20 cellular contexts compared by ENCODE assay signal in genomic region chr12:124442772-124443445, GRCh38.
DNase-seq lines count a peak whose midpoint lies in the region; FAIRE-seq and TF ChIP-seq lines count a peak whose summit lies in the region.
"Had no signal": no experiment of that assay in that cellular context is flagged by ENCODE, and none has a peak within 500 bp of the region (broad histone marks: within the 10 kb centered on the region; RNA-seq: fewer than 3 reads in every experiment).

No MANE protein-coding gene starts in this region.

- FAIRE-seq in kidney (lab: Jason Lieb, UNC), result no peak
- FAIRE-seq: TTC549 had no signal

- no peak overlapping the region for H3K9ac ChIP-seq in kidney (ENCODE audit: low read length in 2 of 2)
- H3K9ac ChIP-seq: KMS-11 had no signal

- H3K36me3 ChIP-seq in kidney (ENCODE audit: control insufficient read depth in 1 of 2, insufficient read depth in 2 of 2, low read length in 2 of 2) (peaks cover 6 to 9% of the 10 kb centered on the region in 2 donors), tibial artery (peaks cover 0 to 53% (median 38%) of the 10 kb centered on the region in 3 donors)

- H3K27me3 ChIP-seq in tibial artery, result no peaks in the 10 kb centered on the region
- H3K27me3 ChIP-seq: spleen, testis had no signal

- TF ChIP-seq CTCF in kidney (IDR thresholded peaks at IDR 0.05; ENCODE audit: borderline replicate concordance, extremely low read depth, insufficient read depth), result no peak
- TF ChIP-seq CTCF in tibial artery (IDR thresholded peaks at IDR 0.05), result no peak
- TF ChIP-seq CTCF in coronary artery (IDR thresholded peaks at IDR 0.05), result no peak

- intact Hi-C loops in kidney (cut with DNase I) (no loop called here), tibial artery (cut with DNase I; ENCODE audit: low total_unique reads) (no loop called here)

- H3K4me1 ChIP-seq in kidney (ENCODE audit: control insufficient read depth in 1 of 2, insufficient read depth in 1 of 2, low read depth in 1 of 2, low read length in 2 of 2) (peaks cover 6 to 17% of the 10 kb centered on the region in 2 donors), tibial artery (peaks cover 0 to 26% (median 17%) of the 10 kb centered on the region in 4 donors)

- no peak overlapping the region for H3K4me3 ChIP-seq in kidney (ENCODE audit: low read length in 2 of 2)
- no peak overlapping the region for H3K4me3 ChIP-seq in tibial artery
- H3K4me3 ChIP-seq in coronary artery, result no peak overlapping the region
- H3K4me3 ChIP-seq: spleen, testis had no signal

- H3K27ac ChIP-seq in kidney (ENCODE audit: low read depth in 2 of 2, low read length in 2 of 2), result peak overlapping the region; percentile 52 to 75
- H3K27ac ChIP-seq in tibial artery, result peak overlapping the region; percentile 31 to 56
- H3K27ac ChIP-seq in coronary artery, result peak overlapping the region in 1 of 2 donors; percentile 75
- H3K27ac ChIP-seq: KMS-11, testis had no signal

- H3K9me3 ChIP-seq in kidney (ENCODE audit: control insufficient read depth in 1 of 2, low read length in 2 of 2), result no peaks in the 10 kb centered on the region
- no peaks in the 10 kb centered on the region for H3K9me3 ChIP-seq in tibial artery
- H3K9me3 ChIP-seq: spleen, testis had no signal

- DNase-seq in M059J (ENCODE audit: low read depth), result peak; percentile 31
- peak; percentile 90 for DNase-seq in astrocyte of the hippocampus (ENCODE audit: low read depth, low spot score)
- DNase-seq in kidney, result peak; percentile 40
- DNase-seq in tibial artery, result no peak
- DNase-seq in glomerular visceral epithelial cell (ENCODE audit: extremely low spot score), result no peak
- no peak for DNase-seq in effector CD4-positive, alpha-beta T cell
- no peak for DNase-seq in coronary artery (ENCODE audit: low spot score)
- DNase-seq: activated CD4-positive, alpha-beta T cell treated with anti-CD3 and anti-CD28 coated beads for 36 hours; activated naive CD8-positive, alpha-beta T cell treated with anti-CD3 and anti-CD28 coated beads, Interleukin-2, amount 10 ng/mL, durations not matched to agents 7 days and 5 days; effector memory CD4-positive, alpha-beta T cell; islet precursor cell; naive thymus-derived CD4-positive, alpha-beta T cell; NCI-H1105; NCI-H2107; NCI-H510A; SHP77; spleen; testis had no signal

Comparison
In these comparisons a context has a peak if more than half of its experiments do, and no peak if none do; other contexts are left out.
1. DNase-seq: peak in M059J (single experiment), astrocyte of the hippocampus (single experiment) and kidney (single experiment); none in tibial artery (0 of 2), glomerular visceral epithelial cell (single experiment), effector CD4-positive, alpha-beta T cell (single experiment) and coronary artery (single experiment).